ENCODE assay signal across 22 cellular contexts in genomic region chr14:74683406-74683805, GRCh38. TPM values are rescaled to one million over a fixed set of nuclear protein-coding genes. Genes with fewer than 3 reads are reported as not detected.
A peak's percentile ranks its signal among the peaks of the same experiment; 100 is the strongest.
DNase-seq lines count a peak whose midpoint lies in the region; ATAC-seq, FAIRE-seq and TF ChIP-seq lines count a peak whose summit lies in the region.
"Had no signal": no experiment of that assay in that cellular context is flagged by ENCODE, and none has a peak within 500 bp of the region (broad histone marks: within the 10 kb centered on the region; RNA-seq: fewer than 3 reads in every experiment).

No MANE protein-coding gene starts in this region.

- H3K4me3 ChIP-seq in CD4-positive, CD25-positive, alpha-beta regulatory T cell (ENCODE audit: low read depth, low read length): no peak overlapping the region
- H3K4me3 ChIP-seq in HL-60 (replicated peaks; ENCODE audit: insufficient read depth, low read length) (no peak overlapping the region), foreskin fibroblast (ENCODE audit: low read depth in 1 of 2, low read length in 2 of 2) (no peak overlapping the region)
- H3K4me3 ChIP-seq: esophagus squamous epithelium, HAP-1 had no signal

- H3K9me3 ChIP-seq in CD4-positive, CD25-positive, alpha-beta regulatory T cell (ENCODE audit: control insufficient read depth in 2 of 2, low read length in 2 of 2): no peaks in the 10 kb centered on the region
- H3K9me3 ChIP-seq in T-helper 17 cell (ENCODE audit: control insufficient read depth, low read length, poor library complexity, severe bottlenecking): no peaks in the 10 kb centered on the region
- H3K9me3 ChIP-seq: esophagus squamous epithelium, HAP-1 had no signal

- H3K36me3 ChIP-seq in CD4-positive, CD25-positive, alpha-beta regulatory T cell (ENCODE audit: control insufficient read depth, insufficient read depth, low read length): peaks cover 63% of the 10 kb centered on the region

- H3K4me1 ChIP-seq in CD4-positive, CD25-positive, alpha-beta regulatory T cell (ENCODE audit: control insufficient read depth, insufficient read depth, low read length, poor library complexity, severe bottlenecking): peaks cover 5% of the 10 kb centered on the region

- TF ChIP-seq CTCF in HL-60 (IDR thresholded peaks at IDR 0.05; ENCODE audit: insufficient read depth, low read length) (no peak), foreskin fibroblast (IDR thresholded peaks at IDR 0.05; ENCODE audit: low read depth, low read length) (no peak)

- no peaks in the 10 kb centered on the region for H3K27me3 Mint-ChIP-seq in CD4-positive, CD25-positive, alpha-beta regulatory T cell
- H3K27me3 Mint-ChIP-seq in T-helper 17 cell: no peaks in the 10 kb centered on the region
- no peaks in the 10 kb centered on the region for H3K27me3 Mint-ChIP-seq in immature natural killer cell (ENCODE audit: low read depth in 3 of 3)
- H3K27me3 Mint-ChIP-seq: activated CD4-positive, alpha-beta T cell treated with anti-CD3 and anti-CD28 coated beads, Interleukin-2, amount 10 ng/mL, durations not matched to agents 7 days and 5 days had no signal

- H3K27ac ChIP-seq in CD4-positive, CD25-positive, alpha-beta regulatory T cell (ENCODE audit: insufficient read depth, low read length, poor library complexity, severe bottlenecking): no peak overlapping the region
- H3K27ac ChIP-seq in HL-60 (replicated peaks): peak overlapping the region; percentile 81
- H3K27ac ChIP-seq: esophagus squamous epithelium had no signal

- no peaks in the 10 kb centered on the region for H3K9me3 Mint-ChIP-seq in CD4-positive, CD25-positive, alpha-beta regulatory T cell
- H3K9me3 Mint-ChIP-seq in immature natural killer cell: no peaks in the 10 kb centered on the region
- H3K9me3 Mint-ChIP-seq: activated CD4-positive, alpha-beta T cell treated with anti-CD3 and anti-CD28 coated beads, Interleukin-2, amount 10 ng/mL, durations not matched to agents 7 days and 5 days; nephron progenitor cell had no signal

- H3K4me3 Mint-ChIP-seq in CD4-positive, CD25-positive, alpha-beta regulatory T cell: no peak overlapping the region
- H3K4me3 Mint-ChIP-seq in T-helper 17 cell (no peak overlapping the region), immature natural killer cell (no peak overlapping the region)
- H3K4me3 Mint-ChIP-seq: activated CD4-positive, alpha-beta T cell treated with anti-CD3 and anti-CD28 coated beads, Interleukin-2, amount 10 ng/mL, durations not matched to agents 7 days and 5 days; nephron progenitor cell had no signal

- FAIRE-seq in frontal cortex (lab: Jason Lieb, UNC): no peak
- FAIRE-seq: TTC549 had no signal

- H3K4me1 Mint-ChIP-seq in CD4-positive, CD25-positive, alpha-beta regulatory T cell: peaks cover 9 to 22% (median 14%) of the 10 kb centered on the region in 4 donors
- peaks cover 8% of the 10 kb centered on the region for H3K4me1 Mint-ChIP-seq in T-helper 17 cell
- peaks cover 23 to 28% of the 10 kb centered on the region in 2 donors for H3K4me1 Mint-ChIP-seq in immature natural killer cell

- H3K27me3 ChIP-seq in CD4-positive, CD25-positive, alpha-beta regulatory T cell (ENCODE audit: control insufficient read depth, insufficient read depth, low read length): no peaks in the 10 kb centered on the region
- no peaks in the 10 kb centered on the region for H3K27me3 ChIP-seq in HL-60 (ENCODE audit: insufficient read depth, poor library complexity, severe bottlenecking)
- H3K27me3 ChIP-seq: esophagus squamous epithelium had no signal

- peak overlapping the region; percentile 53 to 84 (median 67) for H3K27ac Mint-ChIP-seq in CD4-positive, CD25-positive, alpha-beta regulatory T cell
- peak overlapping the region; percentile 47 for H3K27ac Mint-ChIP-seq in T-helper 17 cell
- peak overlapping the region in 5 of 6 donors; percentile 40 to 77 (median 62) for H3K27ac Mint-ChIP-seq in immature natural killer cell
- H3K27ac Mint-ChIP-seq: activated CD4-positive, alpha-beta T cell treated with anti-CD3 and anti-CD28 coated beads, Interleukin-2, amount 10 ng/mL, durations not matched to agents 7 days and 5 days had no signal

- peaks cover 47% of the 10 kb centered on the region for H3K36me3 Mint-ChIP-seq in CD4-positive, CD25-positive, alpha-beta regulatory T cell
- H3K36me3 Mint-ChIP-seq in T-helper 17 cell (ENCODE audit: low read depth): peaks cover 8% of the 10 kb centered on the region
- peaks cover 15 to 35% (median 27%) of the 10 kb centered on the region in 3 donors for H3K36me3 Mint-ChIP-seq in immature natural killer cell

- ATAC-seq in CD4-positive, CD25-positive, alpha-beta regulatory T cell (ENCODE audit: low read depth in 2 of 2): no peak
- no peak for ATAC-seq in T-helper 17 cell
- ATAC-seq in HG02970 (IDR thresholded peaks at IDR 0.05; ENCODE audit: low FRiP score, unreplicated experiment): no peak
- ATAC-seq: left colon had no signal

- DNase-seq in CD4-positive, CD25-positive, alpha-beta regulatory T cell: peak in 1 of 3 donors; percentile 19
- DNase-seq in HL-60 (ENCODE audit: low read depth in 1 of 2, low spot score in 1 of 2): peak in 1 of 2 experiments; percentile 18
- DNase-seq in T-helper 17 cell: no peak
- no peak for DNase-seq in immature natural killer cell
- no peak for DNase-seq in foreskin fibroblast
- DNase-seq in frontal cortex (ENCODE audit: low spot score in 2 of 2): no peak
- DNase-seq in OCI-M1 (lab: John Stamatoyannopoulos, UW): no peak
- DNase-seq: activated CD4-positive, alpha-beta T cell treated with anti-CD3 and anti-CD28 coated beads, Interleukin-2, amount 10 ng/mL, durations not matched to agents 7 days and 5 days; activated naive CD4-positive, alpha-beta T cell; activated T-cell treated with anti-CD3 and anti-CD28 coated beads for 4 hours; cerebellar nuclear complex; effector CD8-positive, alpha-beta T cell; EL; esophagus squamous epithelium; left colon; NCI-H1436; NCI-H524; nephron progenitor cell; stimulated activated CD4-positive, alpha-beta T cell treated with anti-CD3 and anti-CD28 coated beads, Interleukin-1b, Interleukin-23, amount 100 ng/mL, for 48 hours had no signal

RNA-seq across cellular contexts. Expression of gene AREL1, which starts 29.5 kb away (rescaled TPM):
- total RNA-seq in CD4-positive, CD25-positive, alpha-beta regulatory T cell: 47.0 TPM
- polyA plus RNA-seq in CD4-positive, CD25-positive, alpha-beta regulatory T cell: 10 to 100 TPM; 18.3 to 25.7 (median 20.8) TPM
- total RNA-seq in T-helper 17 cell: 10 to 100 TPM; 44.9 to 49.0 TPM
- polyA plus RNA-seq in immature natural killer cell: 10 to 100 TPM; 11.9 to 30.6 (median 14.0) TPM
- total RNA-seq in frontal cortex: 39.5 TPM

RNA-seq across cellular contexts. Expression of gene FCF1, which starts 29.5 kb away (rescaled TPM):
- total RNA-seq in CD4-positive, CD25-positive, alpha-beta regulatory T cell: 35.5 TPM
- 10 to 100 TPM; 20.9 to 29.6 (median 27.9) TPM for polyA plus RNA-seq in CD4-positive, CD25-positive, alpha-beta regulatory T cell
- 10 to 100 TPM; 37.2 to 39.5 TPM for total RNA-seq in T-helper 17 cell
- 10 to 100 TPM; 25.9 to 34.2 (median 31.8) TPM for polyA plus RNA-seq in immature natural killer cell
- total RNA-seq in frontal cortex: 21.2 TPM
